In the genomic region with DNA sequence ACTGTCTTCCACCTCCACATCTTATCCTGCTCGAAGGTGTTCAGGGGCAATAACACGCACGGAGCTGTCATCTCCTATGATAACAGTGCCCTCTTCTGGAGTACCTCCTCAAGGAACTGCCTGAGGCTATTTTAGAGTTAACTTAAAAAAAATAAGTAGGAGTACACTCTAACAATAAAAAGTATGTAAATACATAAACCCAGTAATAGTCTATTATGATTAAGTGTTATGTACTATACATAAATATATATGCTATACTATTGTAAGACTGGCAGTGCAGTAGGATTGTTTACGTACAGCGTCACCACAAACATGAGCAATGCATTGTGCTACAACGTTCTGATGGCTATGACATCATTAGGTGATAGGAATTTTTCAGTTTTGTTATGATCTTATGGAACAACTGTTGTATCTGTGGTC, we compare ENCODE assay signal across 10 cellular contexts. TPM values are rescaled to one million over a fixed set of nuclear protein-coding genes. Genes with fewer than 3 reads are reported as not detected.
DNase-seq lines count a peak whose midpoint lies in the region; ATAC-seq and TF ChIP-seq lines count a peak whose summit lies in the region.
"Had no signal": no experiment of that assay in that cellular context is flagged by ENCODE, and none has a peak within 500 bp of the region (broad histone marks: within the 10 kb centered on the region; RNA-seq: fewer than 3 reads in every experiment).

No MANE protein-coding gene starts in this region.

- CTCF ChIA-PET in CD8-positive, alpha-beta T cell (lab: Charles Lee): interaction anchor here (0.7 to 4.4 kb wide), 3 partner anchors 15 to 331 kb away, joined by 3 to 19 read pairs (median 12); a partner anchor contains a TSS

- H3K36me3 ChIP-seq in Karpas-422 (ENCODE audit: insufficient read depth, low read length): no peaks in the 10 kb centered on the region
- H3K36me3 ChIP-seq in CD8-positive, alpha-beta T cell (ENCODE audit: insufficient read depth, low read length): no peaks in the 10 kb centered on the region

- H3K27me3 ChIP-seq in Karpas-422 (ENCODE audit: low read length): no peaks in the 10 kb centered on the region
- no peaks in the 10 kb centered on the region for H3K27me3 ChIP-seq in CD8-positive, alpha-beta T cell (ENCODE audit: insufficient read depth, low read length)

- no peak for ATAC-seq in CD8-positive, alpha-beta T cell

- peak; percentile 35 for TF ChIP-seq CTCF in nephron progenitor cell (IDR thresholded peaks at IDR 0.05)
- TF ChIP-seq CTCF in CD8-positive, alpha-beta T cell (IDR thresholded peaks at IDR 0.05): no peak

- H3K9me3 ChIP-seq in Karpas-422 (ENCODE audit: low read length): no peaks in the 10 kb centered on the region; the same call in 1 of the 2 replicates
- H3K9me3 ChIP-seq in CD8-positive, alpha-beta T cell (ENCODE audit: low read length): no peaks in the 10 kb centered on the region

- no peak overlapping the region for H3K4me3 Mint-ChIP-seq in nephron progenitor cell
- H3K4me3 Mint-ChIP-seq in CD8-positive, alpha-beta T cell: no peak overlapping the region

- peaks cover 9% of the 10 kb centered on the region for H3K9me3 Mint-ChIP-seq in nephron progenitor cell
- H3K9me3 Mint-ChIP-seq in CD8-positive, alpha-beta T cell: no peaks in the 10 kb centered on the region

- intact Hi-C loops in CD8-positive, alpha-beta T cell (cut with DNase I, micrococcal nuclease): loop anchor here (10.0 kb wide), 2 partner anchors 425 to 505 kb away; no protein-coding TSS in a partner anchor

- H3K9ac ChIP-seq in Karpas-422 (ENCODE audit: low read length): no peak overlapping the region

- peaks cover 5% of the 10 kb centered on the region for H3K4me1 Mint-ChIP-seq in nephron progenitor cell
- H3K4me1 Mint-ChIP-seq in CD8-positive, alpha-beta T cell (ENCODE audit: low read depth): peaks cover 19% of the 10 kb centered on the region

- no peaks in the 10 kb centered on the region for H3K36me3 Mint-ChIP-seq in nephron progenitor cell (ENCODE audit: low read depth)
- no peaks in the 10 kb centered on the region for H3K36me3 Mint-ChIP-seq in CD8-positive, alpha-beta T cell

- no peaks in the 10 kb centered on the region for H3K9me2 ChIP-seq in Karpas-422 (replicated peaks; ENCODE audit: insufficient read depth, low read length)

- peaks cover 19% of the 10 kb centered on the region for H3K4me1 ChIP-seq in Karpas-422 (ENCODE audit: low read length)
- H3K4me1 ChIP-seq in CD8-positive, alpha-beta T cell (ENCODE audit: insufficient read depth, low read length): peaks cover 19% of the 10 kb centered on the region

- no peak overlapping the region for H3K4me2 ChIP-seq in Karpas-422 (ENCODE audit: low read depth, low read length, poor library complexity, severe bottlenecking)

- H3K27ac Mint-ChIP-seq in nephron progenitor cell: no peak overlapping the region
- H3K27ac Mint-ChIP-seq in CD8-positive, alpha-beta T cell: no peak overlapping the region

- H3K27me3 Mint-ChIP-seq in nephron progenitor cell (ENCODE audit: low read depth, poor library complexity): peaks cover 4% of the 10 kb centered on the region
- no peaks in the 10 kb centered on the region for H3K27me3 Mint-ChIP-seq in CD8-positive, alpha-beta T cell (ENCODE audit: low read depth)

- no peak overlapping the region for H3K4me3 ChIP-seq in Karpas-422 (ENCODE audit: low read length)
- H3K4me3 ChIP-seq in CD8-positive, alpha-beta T cell (ENCODE audit: low read depth, low read length): no peak overlapping the region

- H4K20me1 ChIP-seq in Karpas-422 (ENCODE audit: insufficient read depth, low read depth, low read length): no peaks in the 10 kb centered on the region

- WGBS in adipose tissue, 3 donors: 55 to 67% (median 64%) methylated on average over 6 of the region's 6 CpGs

- POLR2A ChIA-PET in CD8-positive, alpha-beta T cell (lab: Charles Lee): interaction anchor here (0.6 to 1.0 kb wide), 2 partner anchors 8 to 25 kb away, joined by 3 read pairs; no protein-coding TSS in a partner anchor

- H3K27ac ChIP-seq in Karpas-422 (ENCODE audit: low read length) (no peak overlapping the region), adipose tissue (ENCODE audit: low read depth, low read length) (peak overlapping the region; percentile 55)
- no peak overlapping the region for H3K27ac ChIP-seq in CD8-positive, alpha-beta T cell (ENCODE audit: low read depth, low read length)

- no peak overlapping the region for H2AFZ ChIP-seq in Karpas-422 (ENCODE audit: low read length)

- DNase-seq in NCI-H2171 treated with DMSO at 0.1 percent for 48 hours (lab: John Stamatoyannopoulos, UW): peak; percentile 36
- no peak for DNase-seq in NCI-H2171 (lab: John Stamatoyannopoulos, UW)
- DNase-seq in Karpas-422: peak; percentile 77
- DNase-seq in nephron progenitor cell: peak; percentile 12
- DNase-seq in stimulated activated CD8-positive, alpha-beta memory T cell treated with anti-CD3 and anti-CD28 coated beads, Interleukin-4, amount 100 ng/mL, for 48 hours: no peak
- no peak for DNase-seq in CD8-positive, alpha-beta T cell
- no peak for DNase-seq in stimulated activated CD4-positive, alpha-beta T cell treated with anti-CD3 and anti-CD28 coated beads, Interleukin-4, amount 100 ng/mL, for 24 hours
- DNase-seq: C1 segment of cervical spinal cord; NK-92 treated with Interleukin-12 subunit alpha and Interleukin-12 subunit beta, amount 100 ng/mL, for 24 hours had no signal

- H3K79me2 ChIP-seq in Karpas-422 (ENCODE audit: low read length): no peaks in the 10 kb centered on the region

RNA-seq across cellular contexts. Expression of a gene that starts 34.5 kb away (rescaled TPM):
- not detected in 2 replicates for total RNA-seq in Karpas-422 (2014; rRNA removed; shearing (Covaris generic); ENCODE audit: low replicate concordance)
- 10 to 100 TPM in 2 of 3 donors, 1 to 10 TPM in 1; 2.3 to 19.2 (median 11.0) TPM for polyA plus RNA-seq in adipose tissue
- total RNA-seq in CD8-positive, alpha-beta T cell: 1 to 10 TPM; 1.6 to 2.9 TPM

Comparison
In these comparisons a context has a peak if more than half of its experiments do, and no peak if none do; other contexts are left out.
1. DNase-seq: peak in NCI-H2171 treated with DMSO at 0.1 percent for 48 hours (single experiment), Karpas-422 (single experiment) and nephron progenitor cell (single experiment); none in NCI-H2171 (single experiment), stimulated activated CD8-positive, alpha-beta memory T cell treated with anti-CD3 and anti-CD28 coated beads, Interleukin-4, amount 100 ng/mL, for 48 hours (single experiment), CD8-positive, alpha-beta T cell (0 of 7) and stimulated activated CD4-positive, alpha-beta T cell treated with anti-CD3 and anti-CD28 coated beads, Interleukin-4, amount 100 ng/mL, for 24 hours (single experiment).